ENCODE assay signal across 8 cellular contexts in the genomic region with DNA sequence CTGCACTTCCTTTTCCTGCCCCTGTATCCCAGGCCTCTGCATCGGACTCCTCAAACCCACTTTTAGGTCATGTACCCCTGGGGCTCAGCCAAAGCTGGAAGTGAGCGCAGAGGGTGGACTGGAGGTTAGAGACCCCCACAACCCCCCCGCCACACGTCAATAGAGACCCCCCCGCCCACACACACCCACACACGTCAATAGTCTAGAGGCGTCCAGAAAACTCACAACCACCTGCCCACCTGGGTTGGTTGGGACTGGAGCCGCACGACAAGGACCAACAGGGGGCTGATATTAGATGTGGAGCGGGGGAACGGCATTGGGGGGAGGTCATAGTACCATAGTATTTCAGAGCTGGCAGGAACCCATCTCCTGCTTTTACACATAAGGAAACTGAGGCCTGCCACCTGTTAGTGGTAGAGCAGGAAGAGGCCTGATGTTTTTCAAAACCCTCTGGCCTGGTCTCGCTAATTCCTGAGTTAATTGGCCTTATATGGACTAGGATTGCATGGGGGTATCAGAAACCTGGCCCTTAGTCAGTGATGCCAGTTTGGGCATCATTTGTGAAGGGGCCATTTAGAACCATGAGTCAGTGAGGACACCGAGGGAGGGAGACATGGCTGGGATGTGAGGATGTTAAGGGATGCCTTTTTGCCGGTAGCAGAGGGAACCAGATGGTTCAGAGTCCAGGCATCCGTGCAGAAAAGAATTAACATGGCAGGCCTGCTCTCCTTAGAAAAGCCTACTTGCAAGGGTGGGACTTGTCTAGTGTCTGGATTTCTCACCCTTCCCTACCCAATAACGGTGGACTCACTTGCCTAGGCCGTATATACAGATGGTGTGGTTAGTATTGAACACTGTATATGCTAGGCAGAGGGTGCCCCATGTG. TPM values are rescaled to one million over a fixed set of nuclear protein-coding genes. Genes with fewer than 3 reads are reported as not detected.
DNase-seq lines count a peak whose midpoint lies in the region; ATAC-seq and TF ChIP-seq lines count a peak whose summit lies in the region.

No MANE protein-coding gene starts in this region.

- H3K9me3 Mint-ChIP-seq in activated T-cell treated with anti-CD3 and anti-CD28 coated beads, Interleukin-2, amount 50 U/mL, for 72 hours: no peaks in the 10 kb centered on the region

- H3K9ac ChIP-seq in adipocyte (ENCODE audit: low read length) (peak overlapping the region; percentile 87), liver (ENCODE audit: low read depth in 1 of 2, low read length in 2 of 2) (peak overlapping the region in 1 of 2 donors; percentile 63)

- H3K4me3 Mint-ChIP-seq in activated T-cell treated with anti-CD3 and anti-CD28 coated beads, Interleukin-2, amount 50 U/mL, for 72 hours: peak overlapping the region; percentile 69 to 74

- no peak for TF ChIP-seq RAD21 in liver (IDR thresholded peaks at IDR 0.05)

- no peaks in the 10 kb centered on the region for H3K9me3 ChIP-seq in adipocyte (ENCODE audit: control insufficient read depth, low read length)
- no peaks in the 10 kb centered on the region for H3K9me3 ChIP-seq in liver (ENCODE audit: control insufficient read depth in 4 of 4, low read length in 3 of 4)
- no peaks in the 10 kb centered on the region for H3K9me3 ChIP-seq in tibial nerve

- no peak for DNase-seq in activated T-cell treated with anti-CD3 and anti-CD28 coated beads, Interleukin-2, amount 50 U/mL, for 72 hours
- DNase-seq in activated T-cell treated with anti-CD3 and anti-CD28 coated beads for 4 hours: no peak
- no peak for DNase-seq in adipocyte (ENCODE audit: low read depth)
- no peak for DNase-seq in tibial nerve (ENCODE audit: low spot score in 2 of 2)
- DNase-seq in dedifferentiated amniotic fluid mesenchymal stem cell (ENCODE audit: extremely low spot score): no peak

- H3K36me3 Mint-ChIP-seq in activated T-cell treated with anti-CD3 and anti-CD28 coated beads, Interleukin-2, amount 50 U/mL, for 72 hours (ENCODE audit: insufficient read depth in 2 of 2): no peaks in the 10 kb centered on the region

- H3K27ac ChIP-seq in liver (ENCODE audit: low read depth in 1 of 2, low read length in 2 of 2): peak overlapping the region in 1 of 2 donors; percentile 43
- H3K27ac ChIP-seq in tibial nerve: peak overlapping the region; percentile 57 to 95 (median 90)

- H3K27ac Mint-ChIP-seq in activated T-cell treated with anti-CD3 and anti-CD28 coated beads, Interleukin-2, amount 50 U/mL, for 72 hours: no peak overlapping the region

- no peak for TF ChIP-seq EP300 in tibial nerve (IDR thresholded peaks at IDR 0.05)

- H3K4me1 ChIP-seq in adipocyte (ENCODE audit: control insufficient read depth, insufficient read depth, low read length) (peaks cover 14% of the 10 kb centered on the region), liver (ENCODE audit: control insufficient read depth in 4 of 4, insufficient read depth in 4 of 4, low read length in 3 of 4) (peaks cover 0 to 13% (median 6%) of the 10 kb centered on the region in 4 donors), tibial nerve (peaks cover 0 to 21% (median 6%) of the 10 kb centered on the region in 4 donors)

- peaks cover 38% of the 10 kb centered on the region for H3K4me1 Mint-ChIP-seq in activated T-cell treated with anti-CD3 and anti-CD28 coated beads, Interleukin-2, amount 50 U/mL, for 72 hours (ENCODE audit: low read depth)

- ATAC-seq in activated T-cell treated with anti-CD3 and anti-CD28 coated beads, Interleukin-2, amount 50 U/mL, for 72 hours (replicated peaks in 1 of 2): no peak
- ATAC-seq in GM21825 (IDR thresholded peaks at IDR 0.05; ENCODE audit: unreplicated experiment) (no peak), HG03095 (IDR thresholded peaks at IDR 0.05; ENCODE audit: unreplicated experiment) (no peak)

- 74% methylated on average over 17 of the region's 17 CpGs for WGBS in liver
- WGBS in tibial nerve, 2 donors: 52 to 53% methylated on average over 16 to 17 of the region's 17 CpGs

- H3K27me3 ChIP-seq in adipocyte (replicated peaks; ENCODE audit: control insufficient read depth, insufficient read depth, low read length) (no peaks in the 10 kb centered on the region), liver (ENCODE audit: control insufficient read depth in 4 of 4, insufficient read depth in 4 of 4, low read length in 3 of 4) (no peaks in the 10 kb centered on the region), tibial nerve (no peaks in the 10 kb centered on the region)

- TF ChIP-seq POLR2A in tibial nerve (IDR thresholded peaks at IDR 0.05): no peak

- TF ChIP-seq CTCF in liver (IDR thresholded peaks at IDR 0.05; ENCODE audit: low read depth, low read length, missing input control) (no peak), tibial nerve (IDR thresholded peaks at IDR 0.05) (no peak)

- no peaks in the 10 kb centered on the region for H3K36me3 ChIP-seq in adipocyte (ENCODE audit: control insufficient read depth, insufficient read depth, low read length, severe bottlenecking)
- no peaks in the 10 kb centered on the region for H3K36me3 ChIP-seq in liver (ENCODE audit: control insufficient read depth in 4 of 4, insufficient read depth in 3 of 4, low read depth in 1 of 4, low read length in 3 of 4)
- no peaks in the 10 kb centered on the region for H3K36me3 ChIP-seq in tibial nerve

- no peaks in the 10 kb centered on the region for H3K27me3 Mint-ChIP-seq in activated T-cell treated with anti-CD3 and anti-CD28 coated beads, Interleukin-2, amount 50 U/mL, for 72 hours (ENCODE audit: low read depth)

- H3K4me3 ChIP-seq in adipocyte (ENCODE audit: low read length) (peak overlapping the region; percentile 85), liver (ENCODE audit: low read depth in 1 of 3, low read length in 3 of 3) (peak overlapping the region; percentile 60 to 96 (median 70)), tibial nerve (peak overlapping the region; percentile 51 to 94 (median 56))

TF ChIP-seq in liver, 16 proteins besides CTCF, POLR2A, EP300 and RAD21:
- TF ChIP-seq EGR1 (IDR thresholded peaks at IDR 0.05; ENCODE audit: low read depth in 2 of 2) (no peak), JUND (IDR thresholded peaks at IDR 0.05) (no peak), FOXA2 (IDR thresholded peaks at IDR 0.05) (no peak), FOXA1 (IDR thresholded peaks at IDR 0.05) (no peak), GABPA (IDR thresholded peaks at IDR 0.05 in 1 of 2, conservative IDR thresholded peaks at IDR 0.05 in 1 of 2) (no peak)
- TF ChIP-seq, protein P1, sequence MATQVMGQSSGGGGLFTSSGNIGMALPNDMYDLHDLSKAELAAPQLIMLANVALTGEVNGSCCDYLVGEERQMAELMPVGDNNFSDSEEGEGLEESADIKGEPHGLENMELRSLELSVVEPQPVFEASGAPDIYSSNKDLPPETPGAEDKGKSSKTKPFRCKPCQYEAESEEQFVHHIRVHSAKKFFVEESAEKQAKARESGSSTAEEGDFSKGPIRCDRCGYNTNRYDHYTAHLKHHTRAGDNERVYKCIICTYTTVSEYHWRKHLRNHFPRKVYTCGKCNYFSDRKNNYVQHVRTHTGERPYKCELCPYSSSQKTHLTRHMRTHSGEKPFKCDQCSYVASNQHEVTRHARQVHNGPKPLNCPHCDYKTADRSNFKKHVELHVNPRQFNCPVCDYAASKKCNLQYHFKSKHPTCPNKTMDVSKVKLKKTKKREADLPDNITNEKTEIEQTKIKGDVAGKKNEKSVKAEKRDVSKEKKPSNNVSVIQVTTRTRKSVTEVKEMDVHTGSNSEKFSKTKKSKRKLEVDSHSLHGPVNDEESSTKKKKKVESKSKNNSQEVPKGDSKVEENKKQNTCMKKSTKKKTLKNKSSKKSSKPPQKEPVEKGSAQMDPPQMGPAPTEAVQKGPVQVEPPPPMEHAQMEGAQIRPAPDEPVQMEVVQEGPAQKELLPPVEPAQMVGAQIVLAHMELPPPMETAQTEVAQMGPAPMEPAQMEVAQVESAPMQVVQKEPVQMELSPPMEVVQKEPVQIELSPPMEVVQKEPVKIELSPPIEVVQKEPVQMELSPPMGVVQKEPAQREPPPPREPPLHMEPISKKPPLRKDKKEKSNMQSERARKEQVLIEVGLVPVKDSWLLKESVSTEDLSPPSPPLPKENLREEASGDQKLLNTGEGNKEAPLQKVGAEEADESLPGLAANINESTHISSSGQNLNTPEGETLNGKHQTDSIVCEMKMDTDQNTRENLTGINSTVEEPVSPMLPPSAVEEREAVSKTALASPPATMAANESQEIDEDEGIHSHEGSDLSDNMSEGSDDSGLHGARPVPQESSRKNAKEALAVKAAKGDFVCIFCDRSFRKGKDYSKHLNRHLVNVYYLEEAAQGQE (IDR thresholded peaks at IDR 0.05): no peak

RNA-seq across cellular contexts. Expression of gene NENF, which starts 1.1 kb away (rescaled TPM):
- 10 to 100 TPM; 36.9 to 40.7 TPM for total RNA-seq in activated T-cell treated with anti-CD3 and anti-CD28 coated beads, Interleukin-2, amount 50 U/mL, for 72 hours
- total RNA-seq in liver (1 to 10 TPM; 6.6 to 9.8 TPM), tibial nerve (100 to 1,000 TPM; 164 to 211 (median 164) TPM)
- polyA plus RNA-seq in liver: 10 to 100 TPM; 22.1 to 44.3 TPM

RNA-seq across cellular contexts. Expression of gene PACC1, which starts 19.1 kb away (rescaled TPM):
- 10 to 100 TPM; 10.2 to 11.7 TPM for total RNA-seq in activated T-cell treated with anti-CD3 and anti-CD28 coated beads, Interleukin-2, amount 50 U/mL, for 72 hours
- total RNA-seq in liver (1 to 10 TPM; 1.8 to 3.4 TPM), tibial nerve (10 to 100 TPM in 2 of 4 donors, 1 to 10 TPM in 2; 3.3 to 33.2 (median 11.4) TPM)
- 1 to 10 TPM; 1.4 to 1.7 TPM for polyA plus RNA-seq in liver
